10 cellular contexts compared by ENCODE assay signal in genomic region chr11:116791813-116792143, GRCh38. TPM values are rescaled to one million over a fixed set of nuclear protein-coding genes. Genes with fewer than 3 reads are reported as not detected.
A peak's percentile ranks its signal among the peaks of the same experiment; 100 is the strongest.
DNase-seq lines count a peak whose midpoint lies in the region; ATAC-seq and TF ChIP-seq lines count a peak whose summit lies in the region.
"Had no signal": no experiment of that assay in that cellular context is flagged by ENCODE, and none has a peak within 500 bp of the region (broad histone marks: within the 10 kb centered on the region; RNA-seq: fewer than 3 reads in every experiment).

Gene APOA5 (minus strand): TSS chr11:116791879. CDS start chr11:116791860, 19 bp downstream.

- peaks cover under 1% of the 10 kb centered on the region; the same call in 1 of the 2 replicates for H3K36me3 ChIP-seq in HUES6 (ENCODE audit: control insufficient read depth, insufficient read depth, low read length)
- H3K36me3 ChIP-seq in iPS-20b (ENCODE audit: insufficient read depth, low read depth, low read length) = peaks cover 1% of the 10 kb centered on the region
- H3K36me3 ChIP-seq in skeletal muscle tissue (ENCODE audit: control insufficient read depth in 3 of 3, insufficient read depth in 3 of 3, low read length in 3 of 3) = no peaks in the 10 kb centered on the region
- H3K36me3 ChIP-seq: sigmoid colon had no signal

- DNase-seq in WTC11 (ENCODE audit: low spot score) = no peak

- H3K4me1 ChIP-seq in HUES6 (ENCODE audit: control insufficient read depth, insufficient read depth, low read length) = peaks cover 13% of the 10 kb centered on the region
- H3K4me1 ChIP-seq in iPS-20b (ENCODE audit: insufficient read depth, low read length) = peaks cover 8% of the 10 kb centered on the region
- H3K4me1 ChIP-seq in skeletal muscle tissue (ENCODE audit: control insufficient read depth in 3 of 3, insufficient read depth in 3 of 3, low read length in 3 of 3) = peaks cover 18 to 24% (median 20%) of the 10 kb centered on the region in 3 donors

- peaks cover 5% of the 10 kb centered on the region; the same call in 1 of the 2 replicates for H3K36me3 Mint-ChIP-seq in WTC11

- no peak within 1 kb of the TSS for H3K9ac ChIP-seq in HUES6 (ENCODE audit: low read length)
- peak within 1 kb of the TSS; percentile 29; the same call in 1 of the 2 replicates for H3K9ac ChIP-seq in iPS-20b (ENCODE audit: low read depth, low read length)
- peak within 1 kb of the TSS in 1 of 3 donors; percentile 33 for H3K9ac ChIP-seq in skeletal muscle tissue (ENCODE audit: low read depth in 1 of 3, low read length in 3 of 3)

- peak within 1 kb of the TSS; percentile 40 for H3K4me3 Mint-ChIP-seq in WTC11

- H3K9me3 ChIP-seq in HUES6 (ENCODE audit: control insufficient read depth, insufficient read depth, low read depth, low read length) (no peaks in the 10 kb centered on the region), iPS-20b (ENCODE audit: insufficient read depth, low read depth, low read length) (no peaks in the 10 kb centered on the region), skeletal muscle tissue (ENCODE audit: control insufficient read depth in 3 of 3, low read length in 3 of 3) (no peaks in the 10 kb centered on the region)
- H3K9me3 ChIP-seq: sigmoid colon had no signal

- POLR2A ChIA-PET in WTC11 (lab: Charles Lee) = interaction anchor here (0.6 to 1.2 kb wide), 2 partner anchors 44 to 306 kb away, joined by 3 to 8 read pairs; partner anchors contain the start of gene SIK3

- no peaks in the 10 kb centered on the region for H3K9me3 Mint-ChIP-seq in WTC11

- H3K4me1 Mint-ChIP-seq in WTC11 = peaks cover 22% of the 10 kb centered on the region

- CTCF ChIA-PET in WTC11 (lab: Charles Lee) = interaction anchor here (0.6 to 8.7 kb wide), 56 partner anchors 8 to 440 kb away, joined by 3 to 358 read pairs (median 5); partner anchors contain the start of genes APOA1, APOA4, APOC3 and BUD13

- no peak for TF ChIP-seq CTCF in WTC11 (IDR thresholded peaks at IDR 0.05)

- no peak within 1 kb of the TSS for H3K27ac ChIP-seq in HUES6 (ENCODE audit: low read depth, low read length)
- H3K27ac ChIP-seq in iPS-20b (ENCODE audit: low read length) = no peak within 1 kb of the TSS
- H3K27ac ChIP-seq in skeletal muscle tissue (ENCODE audit: low read depth, low read length) = no peak within 1 kb of the TSS
- H3K27ac ChIP-seq: sigmoid colon had no signal

- ATAC-seq in WTC11 (no peak), GM21786 (IDR thresholded peaks at IDR 0.05; ENCODE audit: unreplicated experiment) (no peak), GM19463 (IDR thresholded peaks at IDR 0.05; ENCODE audit: unreplicated experiment) (no peak), HG03097 (IDR thresholded peaks at IDR 0.05; ENCODE audit: low FRiP score, unreplicated experiment) (no peak)

- H3K4me3 ChIP-seq in HUES6 (ENCODE audit: low read depth, low read length) (0 out of 2 replicates have a peak within 1 kb of the TSS, but pooled peaks have one; percentile 17), iPS-20b (ENCODE audit: low read length) (peak within 1 kb of the TSS; percentile 26; the same call in 1 of the 2 replicates), skeletal muscle tissue (ENCODE audit: low read length in 3 of 3) (peak within 1 kb of the TSS; percentile 45 to 62 (median 55))

- H3K27me3 Mint-ChIP-seq in WTC11 (ENCODE audit: low read depth) = peaks cover 26% of the 10 kb centered on the region

- no peak within 1 kb of the TSS for H3K27ac Mint-ChIP-seq in WTC11

- H3K27me3 ChIP-seq in HUES6 (ENCODE audit: control insufficient read depth, insufficient read depth, low read length) (peaks cover 32% of the 10 kb centered on the region), iPS-20b (ENCODE audit: insufficient read depth, low read length) (peaks cover 31% of the 10 kb centered on the region), skeletal muscle tissue (ENCODE audit: control insufficient read depth in 3 of 3, insufficient read depth in 3 of 3, low read length in 3 of 3) (peaks cover 0 to 3% (median 0%) of the 10 kb centered on the region in 3 donors)
- H3K27me3 ChIP-seq: sigmoid colon had no signal

TF ChIP-seq in WTC11, 78 proteins besides CTCF, POLR2A, EP300 and RAD21:
- TF ChIP-seq ZNF396 (CRISPR knock-in tag; IDR thresholded peaks at IDR 0.05; ENCODE audit: borderline replicate concordance) (no peak), GRHL2 (CRISPR knock-in tag; IDR thresholded peaks at IDR 0.05; ENCODE audit: insufficient replicate concordance, severe bottlenecking) (no peak)

RNA-seq across cellular contexts. Expression of gene APOA5, which starts in this region (rescaled TPM):
- 0.09 to 0.32 TPM (median 0.20 TPM) in 3 replicates for total RNA-seq in WTC11 (2021)
- not detected for total RNA-seq in skeletal muscle tissue
- total RNA-seq: mononuclear cell, sigmoid colon, SK-MEL-5 had no signal
